Comparison of ENCODE assay signal across 1 cellular context in the genomic region with DNA sequence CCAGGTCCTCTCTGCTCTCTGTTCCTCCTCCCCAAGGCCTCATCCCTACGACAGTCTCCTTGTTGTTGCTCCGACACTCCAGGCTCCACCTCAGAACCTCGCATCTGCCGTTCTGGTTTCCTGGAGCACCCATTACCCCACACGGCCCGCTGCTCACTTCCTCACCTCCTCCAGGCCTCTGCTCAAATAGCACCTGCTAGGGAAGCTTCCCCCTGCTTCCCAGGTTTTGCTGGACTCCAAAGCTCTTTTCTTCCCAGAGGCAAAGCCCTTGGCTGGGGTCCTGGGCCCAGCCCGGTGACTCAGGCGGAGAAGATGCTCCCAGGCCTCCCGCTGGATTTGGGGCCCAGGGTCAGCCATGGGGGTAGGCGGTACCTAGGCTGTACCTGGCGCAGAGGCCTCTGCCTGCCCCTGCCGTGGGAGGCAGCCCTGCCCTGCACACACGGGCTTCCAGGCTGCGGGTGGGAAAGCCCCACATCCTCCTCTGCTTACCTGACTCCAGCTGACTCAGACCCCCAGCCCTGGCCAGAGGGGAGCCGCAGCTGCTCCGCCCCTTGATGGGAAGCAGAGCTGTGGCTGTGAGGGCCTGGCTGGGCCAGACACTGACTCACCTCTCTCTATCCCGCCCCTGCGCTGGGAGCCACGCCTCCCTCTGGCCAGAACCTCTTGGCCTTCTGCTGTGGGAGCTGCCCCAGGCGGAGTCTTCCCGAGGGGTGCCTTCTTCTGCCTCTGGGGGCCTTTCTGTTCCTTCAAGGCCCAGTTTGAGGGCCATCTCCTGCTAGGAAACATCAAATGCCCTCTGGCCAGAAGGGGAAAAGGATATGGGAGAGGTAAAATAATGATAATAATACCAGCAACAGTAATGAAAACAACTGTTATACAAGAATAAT.
TF ChIP-seq lines count a peak whose summit lies in the region.

No MANE protein-coding gene starts in this region.

TF ChIP-seq in A549, 52 proteins besides CTCF, POLR2A, EP300 and RAD21 (continued from another document):
- TF ChIP-seq, protein P1, sequence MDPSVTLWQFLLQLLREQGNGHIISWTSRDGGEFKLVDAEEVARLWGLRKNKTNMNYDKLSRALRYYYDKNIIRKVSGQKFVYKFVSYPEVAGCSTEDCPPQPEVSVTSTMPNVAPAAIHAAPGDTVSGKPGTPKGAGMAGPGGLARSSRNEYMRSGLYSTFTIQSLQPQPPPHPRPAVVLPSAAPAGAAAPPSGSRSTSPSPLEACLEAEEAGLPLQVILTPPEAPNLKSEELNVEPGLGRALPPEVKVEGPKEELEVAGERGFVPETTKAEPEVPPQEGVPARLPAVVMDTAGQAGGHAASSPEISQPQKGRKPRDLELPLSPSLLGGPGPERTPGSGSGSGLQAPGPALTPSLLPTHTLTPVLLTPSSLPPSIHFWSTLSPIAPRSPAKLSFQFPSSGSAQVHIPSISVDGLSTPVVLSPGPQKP (IDR thresholded peaks at IDR 0.05; ENCODE audit: low read depth, low read length), result no peak
- TF ChIP-seq HES2 (IDR thresholded peaks at IDR 0.05) (no peak), MYC (IDR thresholded peaks at IDR 0.05; ENCODE audit: borderline replicate concordance, low read length) (0 out of 2 replicates have a peak, but pooled peaks have one; percentile 47), USF2 (IDR thresholded peaks at IDR 0.05) (no peak), HEYL (CRISPR knock-in tag; IDR thresholded peaks at IDR 0.05) (no peak), ZC3H11A (IDR thresholded peaks at IDR 0.05) (no peak), RNF2 (IDR thresholded peaks at IDR 0.05; ENCODE audit: borderline replicate concordance, low read depth) (no peak), ZSCAN20 (CRISPR knock-in tag; IDR thresholded peaks at IDR 0.05) (no peak), PHF8 (IDR thresholded peaks at IDR 0.05; ENCODE audit: borderline replicate concordance, low read depth) (peak; percentile 59; the same call in 1 of the 2 replicates), JUNB (IDR thresholded peaks at IDR 0.05) (0 out of 2 replicates have a peak, but pooled peaks have one; percentile 26), NPAS2 (CRISPR knock-in tag; IDR thresholded peaks at IDR 0.05; ENCODE audit: borderline replicate concordance) (no peak), JUN (IDR thresholded peaks at IDR 0.05) (peak; percentile 38 to 73; a peak in 2 of 5 replicates), POLR2AphosphoS2 (conservative IDR thresholded peaks at IDR 0.05; ENCODE audit: low read length) (no peak), HOXA7 (CRISPR knock-in tag; IDR thresholded peaks at IDR 0.05) (no peak), RFX5 (IDR thresholded peaks at IDR 0.05) (0 out of 2 replicates have a peak, but pooled peaks have one; percentile 58), HOXB5 (CRISPR knock-in tag; IDR thresholded peaks at IDR 0.05) (no peak), KDM1A (IDR thresholded peaks at IDR 0.05; ENCODE audit: low read depth) (no peak), CEBPB (IDR thresholded peaks at IDR 0.05) (no peak), PBX3 (IDR thresholded peaks at IDR 0.05) (peak; percentile 40; the same call in 1 of the 2 replicates), GATA3 (IDR thresholded peaks at IDR 0.05; ENCODE audit: borderline replicate concordance) (peak; percentile 20; the same call in 1 of the 2 replicates), RCOR1 (IDR thresholded peaks at IDR 0.05; ENCODE audit: low read depth, low read length) (no peak), RARB (CRISPR knock-in tag; IDR thresholded peaks at IDR 0.05) (no peak), CHD2 (IDR thresholded peaks at IDR 0.05; ENCODE audit: low read length, partially characterized antibody) (no peak), FOSL2 (IDR thresholded peaks at IDR 0.05) (0 out of 2 replicates have a peak, but pooled peaks have one; percentile 18), FOSL2 (CRISPR knock-in tag; IDR thresholded peaks at IDR 0.05) (peak; percentile 91), SMC3 (IDR thresholded peaks at IDR 0.05) (peak; percentile 18; the same call in 1 of the 3 replicates), CHD4 (IDR thresholded peaks at IDR 0.05; ENCODE audit: borderline replicate concordance) (no peak), KDM5A (IDR thresholded peaks at IDR 0.05) (no peak), NR3C1 (IDR thresholded peaks at IDR 0.05) (no peak)
- TF ChIP-seq, protein P2, sequence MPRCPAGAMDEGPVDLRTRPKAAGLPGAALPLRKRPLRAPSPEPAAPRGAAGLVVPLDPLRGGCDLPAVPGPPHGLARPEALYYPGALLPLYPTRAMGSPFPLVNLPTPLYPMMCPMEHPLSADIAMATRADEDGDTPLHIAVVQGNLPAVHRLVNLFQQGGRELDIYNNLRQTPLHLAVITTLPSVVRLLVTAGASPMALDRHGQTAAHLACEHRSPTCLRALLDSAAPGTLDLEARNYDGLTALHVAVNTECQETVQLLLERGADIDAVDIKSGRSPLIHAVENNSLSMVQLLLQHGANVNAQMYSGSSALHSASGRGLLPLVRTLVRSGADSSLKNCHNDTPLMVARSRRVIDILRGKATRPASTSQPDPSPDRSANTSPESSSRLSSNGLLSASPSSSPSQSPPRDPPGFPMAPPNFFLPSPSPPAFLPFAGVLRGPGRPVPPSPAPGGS (IDR thresholded peaks at IDR 0.05), result peak; percentile 61; the same call in 1 of the 3 replicates
